Comparison of ENCODE assay signal across 10 cellular contexts in genomic region chr2:240626531-240627300, GRCh38. TPM values are rescaled to one million over a fixed set of nuclear protein-coding genes. Genes with fewer than 3 reads are reported as not detected.
DNase-seq lines count a peak whose midpoint lies in the region; ATAC-seq and TF ChIP-seq lines count a peak whose summit lies in the region.
"Had no signal": no experiment of that assay in that cellular context is flagged by ENCODE, and none has a peak within 500 bp of the region (broad histone marks: within the 10 kb centered on the region; RNA-seq: fewer than 3 reads in every experiment).

No MANE protein-coding gene starts in this region.

- no peak for ATAC-seq in CD4-positive, alpha-beta T cell (ENCODE audit: poor library complexity)
- ATAC-seq in mucosa of descending colon (peak; percentile 11), HG02642 (IDR thresholded peaks at IDR 0.05; ENCODE audit: poor library complexity, unreplicated experiment) (no peak), HG02870 (IDR thresholded peaks at IDR 0.05; ENCODE audit: unreplicated experiment) (no peak)

- peak in 2 of 10 experiments; percentile 20 to 43 for DNase-seq in CD4-positive, alpha-beta T cell
- no peak for DNase-seq in NT2/D1 (ENCODE audit: low read depth, low spot score)
- peak; percentile 46 for DNase-seq in activated naive CD4-positive, alpha-beta T cell treated with anti-CD3 and anti-CD28 coated beads, Interleukin-2, amount 10 ng/mL, durations not matched to agents 7 days and 5 days
- DNase-seq in mucosa of descending colon: peak in 2 of 3 donors; percentile 52 to 69
- DNase-seq in NK-92 (lab: John Stamatoyannopoulos, UW; ENCODE audit: unreplicated experiment): no peak
- DNase-seq in NCI-H526 (lab: John Stamatoyannopoulos, UW): no peak

- H3K9me3 ChIP-seq in CD4-positive, alpha-beta T cell (ENCODE audit: control insufficient read depth, low read length): no peaks in the 10 kb centered on the region
- H3K9me3 ChIP-seq in NT2/D1 (ENCODE audit: insufficient read depth, low read length): no peaks in the 10 kb centered on the region
- no peaks in the 10 kb centered on the region for H3K9me3 ChIP-seq in mucosa of descending colon

- no peaks in the 10 kb centered on the region for H3K9me3 Mint-ChIP-seq in CD4-positive, alpha-beta T cell
- no peaks in the 10 kb centered on the region for H3K9me3 Mint-ChIP-seq in activated naive CD4-positive, alpha-beta T cell treated with anti-CD3 and anti-CD28 coated beads, Interleukin-2, amount 10 ng/mL, durations not matched to agents 7 days and 5 days

- H3K4me1 ChIP-seq in NT2/D1 (ENCODE audit: insufficient read depth, insufficient read length) (peaks cover 24% of the 10 kb centered on the region), mucosa of descending colon (ENCODE audit: low read depth) (peaks cover 9% of the 10 kb centered on the region)

- H3K36me3 Mint-ChIP-seq in CD4-positive, alpha-beta T cell (ENCODE audit: low read depth): no peaks in the 10 kb centered on the region
- H3K36me3 Mint-ChIP-seq in activated naive CD4-positive, alpha-beta T cell treated with anti-CD3 and anti-CD28 coated beads, Interleukin-2, amount 10 ng/mL, durations not matched to agents 7 days and 5 days: no peaks in the 10 kb centered on the region

- CTCF ChIA-PET in CD4-positive, alpha-beta T cell (lab: Charles Lee): no interaction called here
- CTCF ChIA-PET in activated naive CD4-positive, alpha-beta T cell treated with anti-CD3 and anti-CD28 coated beads, Interleukin-2, amount 10 ng/mL, durations not matched to agents 7 days and 5 days (lab: Charles Lee): interaction anchor here (0.6 kb wide), 1 partner anchor 40 kb away, joined by 3 read pairs; no protein-coding TSS in a partner anchor

- POLR2A ChIA-PET in CD4-positive, alpha-beta T cell (lab: Charles Lee): no interaction called here

- TF ChIP-seq CTCF in CD4-positive, alpha-beta T cell (IDR thresholded peaks at IDR 0.05): no peak
- TF ChIP-seq CTCF in mucosa of descending colon (IDR thresholded peaks at IDR 0.05): no peak

- H3K4me3 ChIP-seq in NT2/D1 (ENCODE audit: insufficient read length, low read depth): no peak overlapping the region
- H3K4me3 ChIP-seq in mucosa of descending colon: no peak overlapping the region
- H3K4me3 ChIP-seq: SK-N-MC had no signal

- H3K27me3 ChIP-seq in CD4-positive, alpha-beta T cell (ENCODE audit: control insufficient read depth, insufficient read depth, low read length): no peaks in the 10 kb centered on the region
- H3K27me3 ChIP-seq in NT2/D1 (ENCODE audit: insufficient read depth, insufficient read length): no peaks in the 10 kb centered on the region

- H3K9ac ChIP-seq in NT2/D1 (ENCODE audit: insufficient read length, low read depth): peak overlapping the region; percentile 32

- no peaks in the 10 kb centered on the region for H3K27me3 Mint-ChIP-seq in CD4-positive, alpha-beta T cell
- peaks cover 6% of the 10 kb centered on the region for H3K27me3 Mint-ChIP-seq in activated naive CD4-positive, alpha-beta T cell treated with anti-CD3 and anti-CD28 coated beads, Interleukin-2, amount 10 ng/mL, durations not matched to agents 7 days and 5 days

- peak overlapping the region; percentile 11 for H3K4me3 Mint-ChIP-seq in CD4-positive, alpha-beta T cell
- H3K4me3 Mint-ChIP-seq in activated naive CD4-positive, alpha-beta T cell treated with anti-CD3 and anti-CD28 coated beads, Interleukin-2, amount 10 ng/mL, durations not matched to agents 7 days and 5 days: no peak overlapping the region

- no peak overlapping the region for H3K27ac ChIP-seq in CD4-positive, alpha-beta T cell (ENCODE audit: low read depth, low read length)
- H3K27ac ChIP-seq: SK-N-MC had no signal

- H3K36me3 ChIP-seq in NT2/D1 (ENCODE audit: insufficient read depth, insufficient read length, low read length) (no peaks in the 10 kb centered on the region), mucosa of descending colon (ENCODE audit: low read depth) (no peaks in the 10 kb centered on the region)

- peak overlapping the region; percentile 53 for H3K27ac Mint-ChIP-seq in CD4-positive, alpha-beta T cell
- peak overlapping the region; percentile 65 for H3K27ac Mint-ChIP-seq in activated naive CD4-positive, alpha-beta T cell treated with anti-CD3 and anti-CD28 coated beads, Interleukin-2, amount 10 ng/mL, durations not matched to agents 7 days and 5 days

- H3K4me1 Mint-ChIP-seq in CD4-positive, alpha-beta T cell (ENCODE audit: low read depth): peaks cover 36% of the 10 kb centered on the region
- peaks cover 49% of the 10 kb centered on the region for H3K4me1 Mint-ChIP-seq in activated naive CD4-positive, alpha-beta T cell treated with anti-CD3 and anti-CD28 coated beads, Interleukin-2, amount 10 ng/mL, durations not matched to agents 7 days and 5 days

- intact Hi-C loops in CD4-positive, alpha-beta T cell (cut with DNase I, micrococcal nuclease): loop anchor here in 1 of 2 experiments (5.0 kb wide), 1 partner anchor 59 kb away; the partner anchor contains the start of gene RNPEPL1
- intact Hi-C loops in mucosa of descending colon (cut with DNase I, micrococcal nuclease): no loop called here

RNA-seq across cellular contexts. Expression of gene GPR35, which starts 1.4 kb away (rescaled TPM):
- total RNA-seq in CD4-positive, alpha-beta T cell: 1 to 10 TPM; 7.1 to 7.2 TPM
- 100 to 1,000 TPM in 1 of 3 donors, 10 to 100 TPM in 2; 47.1 to 132 (median 76.8) TPM for total RNA-seq in mucosa of descending colon

RNA-seq across cellular contexts. Expression of gene CAPN10, which starts 40.2 kb away (rescaled TPM):
- 10 to 100 TPM; 40.6 to 42.1 TPM for total RNA-seq in CD4-positive, alpha-beta T cell
- 10 to 100 TPM; 34.0 to 55.5 (median 40.4) TPM for total RNA-seq in mucosa of descending colon

RNA-seq across cellular contexts. Expression of gene AQP12B, which starts 56.0 kb away (rescaled TPM):
- not detected for total RNA-seq in CD4-positive, alpha-beta T cell
- 1 to 10 TPM in 2 of 3 donors, under 1 TPM in 1; 0.16 to 10.0 (median 3.9) TPM for total RNA-seq in mucosa of descending colon
- total RNA-seq: bronchial epithelial cell had no signal

RNA-seq across cellular contexts. Expression of gene RNPEPL1, which starts 58.4 kb away (rescaled TPM):
- 10 to 100 TPM; 73.0 to 78.8 TPM for total RNA-seq in CD4-positive, alpha-beta T cell
- total RNA-seq in mucosa of descending colon: 100 to 1,000 TPM in 1 of 3 donors, 10 to 100 TPM in 2; 76.4 to 119 (median 76.9) TPM

Comparison
In these comparisons a context has a peak if more than half of its experiments do, and no peak if none do; other contexts are left out.
1. DNase-seq: peak in activated naive CD4-positive, alpha-beta T cell treated with anti-CD3 and anti-CD28 coated beads, Interleukin-2, amount 10 ng/mL, durations not matched to agents 7 days and 5 days (single experiment) and mucosa of descending colon (2 of 3); none in NT2/D1 (single experiment), NK-92 (single experiment) and NCI-H526 (0 of 2).
2. RNA of gene GPR35, which starts 1.4 kb away (total RNA-seq): 47.1 to 132 TPM in mucosa of descending colon; 7.1 to 7.2 TPM in CD4-positive, alpha-beta T cell; every median in the first group is over 4 times any median in the second.